ENCODE assay signal across 21 cellular contexts in genomic region chr19:45344621-45345505, GRCh38. TPM values are rescaled to one million over a fixed set of nuclear protein-coding genes. Genes with fewer than 3 reads are reported as not detected.
"Had no signal": no experiment of that assay in that cellular context is flagged by ENCODE, and none has a peak within 500 bp of the region (broad histone marks: within the 10 kb centered on the region; RNA-seq: fewer than 3 reads in every experiment).

No MANE protein-coding gene starts in this region.

- ATAC-seq: activated CD8-positive, alpha-beta memory T cell treated with anti-CD3 and anti-CD28 coated beads, Interleukin-2, amount 10 ng/mL, durations not matched to agents 7 days and 5 days; natural killer cell treated with Interleukin-12 subunit alpha and Interleukin-12 subunit beta and Interleukin-15 and Interleukin-18, amount 100 ng/mL, for 72 hours had no signal

- H3K27ac Mint-ChIP-seq: activated CD4-positive, alpha-beta memory T cell treated with anti-CD3 and anti-CD28 coated beads, Interleukin-2, amount 10 ng/mL, durations not matched to agents 7 days and 5 days; activated CD8-positive, alpha-beta memory T cell treated with anti-CD3 and anti-CD28 coated beads, Interleukin-2, amount 10 ng/mL, durations not matched to agents 7 days and 5 days; activated naive CD4-positive, alpha-beta T cell treated with anti-CD3 and anti-CD28 coated beads, Interleukin-2, amount 10 ng/mL, durations not matched to agents 7 days and 5 days; natural killer cell treated with Interleukin-12 subunit alpha and Interleukin-12 subunit beta and Interleukin-15 and Interleukin-18, amount 100 ng/mL, for 72 hours had no signal

- H3K4me3 ChIP-seq: coronary artery, esophagus muscularis mucosa, tibial artery had no signal

- H3K36me3 Mint-ChIP-seq: activated CD8-positive, alpha-beta memory T cell treated with anti-CD3 and anti-CD28 coated beads, Interleukin-2, amount 10 ng/mL, durations not matched to agents 7 days and 5 days; activated naive CD4-positive, alpha-beta T cell treated with anti-CD3 and anti-CD28 coated beads, Interleukin-2, amount 10 ng/mL, durations not matched to agents 7 days and 5 days; natural killer cell treated with Interleukin-12 subunit alpha and Interleukin-12 subunit beta and Interleukin-15 and Interleukin-18, amount 100 ng/mL, for 72 hours had no signal

- H3K4me3 Mint-ChIP-seq: activated CD4-positive, alpha-beta memory T cell treated with anti-CD3 and anti-CD28 coated beads, Interleukin-2, amount 10 ng/mL, durations not matched to agents 7 days and 5 days; activated CD8-positive, alpha-beta memory T cell treated with anti-CD3 and anti-CD28 coated beads, Interleukin-2, amount 10 ng/mL, durations not matched to agents 7 days and 5 days; activated naive CD4-positive, alpha-beta T cell treated with anti-CD3 and anti-CD28 coated beads, Interleukin-2, amount 10 ng/mL, durations not matched to agents 7 days and 5 days; central memory CD8-positive, alpha-beta T cell; natural killer cell treated with Interleukin-12 subunit alpha and Interleukin-12 subunit beta and Interleukin-15 and Interleukin-18, amount 100 ng/mL, for 72 hours had no signal

- DNase-seq: activated CD4-positive, alpha-beta memory T cell treated with anti-CD3 and anti-CD28 coated beads, Interleukin-2, amount 10 ng/mL, durations not matched to agents 7 days and 5 days; activated CD4-positive, alpha-beta T cell treated with anti-CD3 and anti-CD28 coated beads for 48 hours; activated CD4-positive, CD25-positive, alpha-beta regulatory T cell; activated CD8-positive, alpha-beta memory T cell treated with anti-CD3 and anti-CD28 coated beads, Interleukin-2, amount 10 ng/mL, durations not matched to agents 7 days and 5 days; activated naive CD4-positive, alpha-beta T cell treated with anti-CD3 and anti-CD28 coated beads, Interleukin-2, amount 10 ng/mL, durations not matched to agents 7 days and 5 days; activated T-cell treated with anti-CD3 and anti-CD28 coated beads, Interleukin-2, amount 50 U/mL, for 1 hour; aorta; brain microvascular endothelial cell; mesendoderm; stimulated activated CD4-positive, alpha-beta T cell treated with anti-CD3 and anti-CD28 coated beads, Interleukin-12 subunit alpha, Interleukin-12 subunit beta, amount 100 ng/mL, for 4 hours; stimulated activated CD4-positive, alpha-beta T cell treated with anti-CD3 and anti-CD28 coated beads, Interleukin-1b, Interleukin-23, amount 100 ng/mL, for 48 hours; stimulated activated naive CD4-positive, alpha-beta T cell treated with Interleukin-2 at 50 U/mL for 16 hours; T-helper 1 cell; T-helper 9 cell; tibial artery had no signal

- H3K36me3 ChIP-seq: esophagus muscularis mucosa had no signal

- H3K27ac ChIP-seq: brain microvascular endothelial cell, coronary artery, esophagus muscularis mucosa, tibial artery had no signal

- H3K9me3 ChIP-seq: esophagus muscularis mucosa, tibial artery had no signal

- H3K9me3 Mint-ChIP-seq: activated CD4-positive, alpha-beta memory T cell treated with anti-CD3 and anti-CD28 coated beads, Interleukin-2, amount 10 ng/mL, durations not matched to agents 7 days and 5 days; activated naive CD4-positive, alpha-beta T cell treated with anti-CD3 and anti-CD28 coated beads, Interleukin-2, amount 10 ng/mL, durations not matched to agents 7 days and 5 days; central memory CD8-positive, alpha-beta T cell; natural killer cell treated with Interleukin-12 subunit alpha and Interleukin-12 subunit beta and Interleukin-15 and Interleukin-18, amount 100 ng/mL, for 72 hours had no signal

- H3K27me3 ChIP-seq: brain microvascular endothelial cell had no signal

RNA-seq across cellular contexts. Expression of gene KLC3, which starts 4.3 kb away (rescaled TPM):
- total RNA-seq: activated CD4-positive, alpha-beta memory T cell treated with anti-CD3 and anti-CD28 coated beads, Interleukin-2, amount 10 ng/mL, durations not matched to agents 7 days and 5 days; activated CD8-positive, alpha-beta memory T cell treated with anti-CD3 and anti-CD28 coated beads, Interleukin-2, amount 10 ng/mL, durations not matched to agents 7 days and 5 days; aorta; esophagus muscularis mucosa; natural killer cell treated with Interleukin-12 subunit alpha and Interleukin-12 subunit beta and Interleukin-15 and Interleukin-18, amount 100 ng/mL, for 72 hours; subcutaneous adipose tissue had no signal
- polyA plus RNA-seq: aorta had no signal

RNA-seq across cellular contexts. Expression of gene CKM, which starts 22.2 kb away (rescaled TPM):
- total RNA-seq: activated CD4-positive, alpha-beta memory T cell treated with anti-CD3 and anti-CD28 coated beads, Interleukin-2, amount 10 ng/mL, durations not matched to agents 7 days and 5 days; activated CD8-positive, alpha-beta memory T cell treated with anti-CD3 and anti-CD28 coated beads, Interleukin-2, amount 10 ng/mL, durations not matched to agents 7 days and 5 days; aorta; renal cortical epithelial cell; subcutaneous adipose tissue had no signal
